20 cellular contexts compared by ENCODE assay signal in genomic region chr9:16718952-16719351, GRCh38.
DNase-seq lines count a peak whose midpoint lies in the region; ATAC-seq, FAIRE-seq and TF ChIP-seq lines count a peak whose summit lies in the region.
"Had no signal": no experiment of that assay in that cellular context is flagged by ENCODE, and none has a peak within 500 bp of the region (broad histone marks: within the 10 kb centered on the region; RNA-seq: fewer than 3 reads in every experiment).

No MANE protein-coding gene starts in this region.

- TF ChIP-seq CTCF in endodermal cell (conservative IDR thresholded peaks at IDR 0.05) (peak; percentile 24), CD14-positive monocyte (IDR thresholded peaks at IDR 0.05) (no peak)

- no peaks in the 10 kb centered on the region for H3K9me3 Mint-ChIP-seq in endodermal cell
- H3K9me3 Mint-ChIP-seq in CD14-positive monocyte: no peaks in the 10 kb centered on the region
- H3K9me3 Mint-ChIP-seq: CD4-positive, alpha-beta T cell had no signal

- H3K4me3 ChIP-seq in endodermal cell (ENCODE audit: low read length): no peak overlapping the region
- H3K4me3 ChIP-seq in muscle layer of colon (ENCODE audit: low read depth in 1 of 2, low read length in 2 of 2): no peak overlapping the region

- H3K27me3 ChIP-seq in endodermal cell (ENCODE audit: control insufficient read depth, insufficient read depth, low read length, poor library complexity, severe bottlenecking) (no peaks in the 10 kb centered on the region), muscle layer of colon (ENCODE audit: control insufficient read depth in 1 of 2, insufficient read depth in 2 of 2, low read length in 2 of 2) (no peaks in the 10 kb centered on the region)

- DNase-seq in left ventricle myocardium superior (no peak), Right ventricle myocardium inferior (ENCODE audit: missing footprints) (no peak), endodermal cell (no peak), CD14-positive monocyte (ENCODE audit: low spot score) (no peak), NCI-H2081 (lab: John Stamatoyannopoulos, UW) (no peak), GM19239 (ENCODE audit: insufficient read length, low spot score) (no peak)
- DNase-seq: 8988T; Calu3; CD4-positive, alpha-beta T cell; DMS79; GDM1; H7; NCI-H187 treated with DMSO at 0.1 percent for 48 hours; NCI-H2171; NCI-H510A; SHP77 treated with DMSO at 0.1 percent for 48 hours had no signal

- H3K4me1 ChIP-seq in endodermal cell (ENCODE audit: control insufficient read depth, insufficient read depth, low read length): no peaks in the 10 kb centered on the region
- H3K4me1 ChIP-seq in muscle layer of colon (ENCODE audit: insufficient read depth, low read length): peaks cover 64% of the 10 kb centered on the region

- H3K27ac Mint-ChIP-seq in endodermal cell (no peak overlapping the region), CD14-positive monocyte (no peak overlapping the region)
- H3K27ac Mint-ChIP-seq: CD4-positive, alpha-beta T cell had no signal

- H3K27me3 Mint-ChIP-seq in endodermal cell (ENCODE audit: insufficient read depth) (peaks cover 7% of the 10 kb centered on the region), CD14-positive monocyte (ENCODE audit: low read depth in 3 of 3) (peaks cover 0 to 1% (median 0%) of the 10 kb centered on the region in 3 donors)
- H3K27me3 Mint-ChIP-seq: CD4-positive, alpha-beta T cell had no signal

- intact Hi-C loops in left ventricle myocardium superior (cut with micrococcal nuclease) (no loop called here), Right ventricle myocardium inferior (cut with DNase I) (no loop called here), CD14-positive monocyte (cut with micrococcal nuclease) (no loop called here)

- FAIRE-seq in GM19239 (lab: Jason Lieb, UNC): no peak
- FAIRE-seq: HepG2, RCC 7860 had no signal

- H3K9me3 ChIP-seq in endodermal cell (ENCODE audit: control insufficient read depth, low read length) (no peaks in the 10 kb centered on the region), muscle layer of colon (ENCODE audit: low read length) (no peaks in the 10 kb centered on the region)

- H3K9ac ChIP-seq in endodermal cell (ENCODE audit: extremely low read depth, low read length, poor library complexity, severe bottlenecking) (no peak overlapping the region), muscle layer of colon (ENCODE audit: low read length) (no peak overlapping the region)

- no peaks in the 10 kb centered on the region for H3K36me3 ChIP-seq in endodermal cell (ENCODE audit: control insufficient read depth, insufficient read depth, low read length)
- no peaks in the 10 kb centered on the region for H3K36me3 ChIP-seq in muscle layer of colon (ENCODE audit: insufficient read depth, low read length)

- H3K27ac ChIP-seq in endodermal cell (ENCODE audit: low read depth, low read length) (no peak overlapping the region), muscle layer of colon (ENCODE audit: low read depth, low read length) (peak overlapping the region; percentile 10)

- ATAC-seq in left ventricle myocardium superior: peak; percentile 16
- ATAC-seq in Right ventricle myocardium inferior: no peak
- ATAC-seq in GM21390 (IDR thresholded peaks at IDR 0.05; ENCODE audit: unreplicated experiment): no peak
- ATAC-seq: HepG2 had no signal

- H3K4me3 Mint-ChIP-seq in endodermal cell (no peak overlapping the region), CD14-positive monocyte (no peak overlapping the region)
- H3K4me3 Mint-ChIP-seq: CD4-positive, alpha-beta T cell had no signal

- H3K4me1 Mint-ChIP-seq in endodermal cell (peaks cover 17% of the 10 kb centered on the region), CD14-positive monocyte (no peaks in the 10 kb centered on the region)

- H3K36me3 Mint-ChIP-seq in endodermal cell (ENCODE audit: low read depth): no peaks in the 10 kb centered on the region
- H3K36me3 Mint-ChIP-seq in CD14-positive monocyte: no peaks in the 10 kb centered on the region

- WGBS in endodermal cell (ENCODE audit: insufficient coverage in 1 of 2, insufficient read length in 1 of 2), 2 experiments: 89 to 100% methylated on average over 1 to 3 of the region's 3 CpGs
